8 cellular contexts compared by ENCODE assay signal in the genomic region with DNA sequence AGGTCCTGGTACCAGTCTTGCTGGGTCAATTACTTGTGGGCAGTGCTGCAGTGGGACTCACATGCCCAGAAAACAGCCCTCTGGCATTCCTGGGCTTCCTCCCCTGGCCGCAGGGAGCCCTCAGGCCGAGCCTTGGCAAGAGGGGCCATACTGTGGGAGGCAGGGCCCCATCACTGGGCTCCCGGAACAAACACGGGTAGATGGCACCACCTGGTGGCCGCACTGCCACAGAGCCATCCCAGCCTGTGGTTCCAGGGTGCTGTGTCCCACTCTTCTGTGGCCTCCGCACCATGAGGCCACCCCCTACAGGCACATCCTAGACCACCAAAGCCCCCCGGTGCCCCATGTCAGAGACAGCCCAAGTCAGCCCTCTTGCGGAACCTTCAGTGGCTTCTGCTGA.
DNase-seq lines count a peak whose midpoint lies in the region; ATAC-seq, FAIRE-seq and TF ChIP-seq lines count a peak whose summit lies in the region.
"Not testable (repeated sequence)": the region's sequence is repeated elsewhere in the genome, so short reads cannot be mapped to it uniquely, and the experiment has no call there.

No MANE protein-coding gene starts in this region.

- H3K27ac ChIP-seq in CD4-positive, CD25-positive, alpha-beta regulatory T cell (ENCODE audit: insufficient read depth, low read length, poor library complexity, severe bottlenecking); heart right ventricle; pancreas: not testable (repeated sequence)

- H3K36me3 ChIP-seq in CD4-positive, CD25-positive, alpha-beta regulatory T cell (ENCODE audit: control insufficient read depth, insufficient read depth, low read length); heart right ventricle; pancreas: not testable (repeated sequence)

- peak; percentile 60 to 67 for ATAC-seq in CD4-positive, CD25-positive, alpha-beta regulatory T cell (ENCODE audit: low read depth in 2 of 2)
- ATAC-seq in GM19395 (IDR thresholded peaks at IDR 0.05; ENCODE audit: unreplicated experiment): peak; percentile 87
- peak; percentile 85 for ATAC-seq in GM21619 (IDR thresholded peaks at IDR 0.05; ENCODE audit: unreplicated experiment)
- peak; percentile 89 for ATAC-seq in HG02943 (IDR thresholded peaks at IDR 0.05; ENCODE audit: low read depth, unreplicated experiment)
- ATAC-seq in HG03442 (IDR thresholded peaks at IDR 0.05; ENCODE audit: unreplicated experiment): peak; percentile 73
- ATAC-seq in activated CD8-positive, alpha-beta T cell treated with anti-CD3 and anti-CD28 coated beads, Interleukin-2, amount 10 ng/mL, durations not matched to agents 7 days and 5 days: peak; percentile 95
- peak; percentile 83 to 93 (median 90) for ATAC-seq in heart right ventricle
- ATAC-seq in pancreas: peak; percentile 86 to 97 (median 96)

- H3K27me3 Mint-ChIP-seq in CD4-positive, CD25-positive, alpha-beta regulatory T cell; activated CD8-positive, alpha-beta T cell treated with anti-CD3 and anti-CD28 coated beads, Interleukin-2, amount 10 ng/mL, durations not matched to agents 7 days and 5 days (ENCODE audit: low read depth): not testable (repeated sequence)

- POLR2A ChIA-PET in activated CD8-positive, alpha-beta T cell treated with anti-CD3 and anti-CD28 coated beads, Interleukin-2, amount 10 ng/mL, durations not matched to agents 7 days and 5 days (lab: Charles Lee): not testable (repeated sequence)

- H3K4me1 Mint-ChIP-seq in CD4-positive, CD25-positive, alpha-beta regulatory T cell; activated CD8-positive, alpha-beta T cell treated with anti-CD3 and anti-CD28 coated beads, Interleukin-2, amount 10 ng/mL, durations not matched to agents 7 days and 5 days (ENCODE audit: low read depth): not testable (repeated sequence)

- not testable (repeated sequence) for H3K4me1 ChIP-seq in CD4-positive, CD25-positive, alpha-beta regulatory T cell (ENCODE audit: control insufficient read depth, insufficient read depth, low read length, poor library complexity, severe bottlenecking); heart right ventricle; pancreas

- not testable (repeated sequence) for H3K4me3 ChIP-seq in CD4-positive, CD25-positive, alpha-beta regulatory T cell (ENCODE audit: low read depth, low read length); heart right ventricle; pancreas

- H3K9me3 Mint-ChIP-seq in CD4-positive, CD25-positive, alpha-beta regulatory T cell; activated CD8-positive, alpha-beta T cell treated with anti-CD3 and anti-CD28 coated beads, Interleukin-2, amount 10 ng/mL, durations not matched to agents 7 days and 5 days (ENCODE audit: insufficient read depth): not testable (repeated sequence)

- not testable (repeated sequence) for H3K36me3 Mint-ChIP-seq in CD4-positive, CD25-positive, alpha-beta regulatory T cell; activated CD8-positive, alpha-beta T cell treated with anti-CD3 and anti-CD28 coated beads, Interleukin-2, amount 10 ng/mL, durations not matched to agents 7 days and 5 days (ENCODE audit: low read depth)

- not testable (repeated sequence) for H3K9me3 ChIP-seq in CD4-positive, CD25-positive, alpha-beta regulatory T cell (ENCODE audit: control insufficient read depth in 2 of 2, low read length in 2 of 2); heart right ventricle; pancreas

- CTCF ChIA-PET in activated CD8-positive, alpha-beta T cell treated with anti-CD3 and anti-CD28 coated beads, Interleukin-2, amount 10 ng/mL, durations not matched to agents 7 days and 5 days (lab: Charles Lee): not testable (repeated sequence)

- H3K27ac Mint-ChIP-seq in CD4-positive, CD25-positive, alpha-beta regulatory T cell; activated CD8-positive, alpha-beta T cell treated with anti-CD3 and anti-CD28 coated beads, Interleukin-2, amount 10 ng/mL, durations not matched to agents 7 days and 5 days: not testable (repeated sequence)

- TF ChIP-seq CTCF in heart right ventricle (IDR thresholded peaks at IDR 0.05); pancreas (IDR thresholded peaks at IDR 0.05): not testable (repeated sequence)

- FAIRE-seq in pancreas (lab: Jason Lieb, UNC): not testable (repeated sequence)

- H3K27me3 ChIP-seq in CD4-positive, CD25-positive, alpha-beta regulatory T cell (ENCODE audit: control insufficient read depth, insufficient read depth, low read length); heart right ventricle; pancreas: not testable (repeated sequence)

- intact Hi-C loops in heart right ventricle (cut with DNase I); pancreas (cut with DNase I): not testable (repeated sequence)

- WGBS in heart right ventricle, 2 donors: no CpG with 5 or more reads among the region's 8 CpGs
- WGBS in pancreas, 2 donors: no CpG with 5 or more reads among the region's 8 CpGs

- not testable (repeated sequence) for DNase-seq in CD4-positive, CD25-positive, alpha-beta regulatory T cell; activated CD8-positive, alpha-beta T cell treated with anti-CD3 and anti-CD28 coated beads, Interleukin-2, amount 10 ng/mL, durations not matched to agents 7 days and 5 days; heart right ventricle; pancreas

- H3K4me3 Mint-ChIP-seq in CD4-positive, CD25-positive, alpha-beta regulatory T cell; activated CD8-positive, alpha-beta T cell treated with anti-CD3 and anti-CD28 coated beads, Interleukin-2, amount 10 ng/mL, durations not matched to agents 7 days and 5 days: not testable (repeated sequence)
